In the genomic region with DNA sequence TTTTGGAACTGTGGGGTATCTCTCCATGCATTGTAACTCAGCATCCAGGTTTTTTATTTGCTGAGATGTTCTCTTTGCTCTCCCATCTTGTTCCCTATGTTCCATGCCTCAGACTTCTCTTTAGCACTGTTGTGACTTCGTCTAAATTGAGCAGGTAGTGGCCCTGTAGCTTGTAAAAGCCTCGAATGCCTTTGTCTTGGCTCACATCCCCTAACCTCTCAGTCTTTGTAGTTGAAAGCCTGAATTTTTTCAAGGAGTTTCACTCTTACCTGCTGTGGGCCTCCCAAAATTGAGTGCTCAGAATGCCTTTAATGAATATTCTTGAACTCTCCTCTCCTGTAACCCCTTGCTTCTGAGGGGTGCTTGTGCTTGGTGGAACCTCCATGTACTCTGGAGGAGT, we compare ENCODE assay signal across 35 cellular contexts.
"Had no signal": no experiment of that assay in that cellular context is flagged by ENCODE, and none has a peak within 500 bp of the region (broad histone marks: within the 10 kb centered on the region; RNA-seq: fewer than 3 reads in every experiment).

No MANE protein-coding gene starts in this region.

- ATAC-seq: activated CD8-positive, alpha-beta T cell treated with anti-CD3 and anti-CD28 coated beads for 36 hours; activated T-cell treated with anti-CD3 and anti-CD28 coated beads, Interleukin-2, amount 50 U/mL, for 72 hours; activated T-helper 17 cell treated with anti-CD3 and anti-CD28 coated beads, Interleukin-2, amount 50 U/mL, for 72 hours had no signal

- DNase-seq: activated CD4-positive, alpha-beta T cell treated with anti-CD3 and anti-CD28 coated beads for 1 hour; activated CD4-positive, alpha-beta T cell treated with anti-CD3 and anti-CD28 coated beads for 48 hours; activated CD4-positive, alpha-beta T cell treated with anti-CD3 and anti-CD28 coated beads, Interleukin-2, amount 50 U/mL, for 4 hours; activated CD4-positive, CD25-positive, alpha-beta regulatory T cell; activated CD8-positive, alpha-beta T cell treated with anti-CD3 and anti-CD28 coated beads for 36 hours; activated effector memory CD4-positive, alpha-beta T cell treated with anti-CD3 and anti-CD28 coated beads, Interleukin-2, amount 50 U/mL, for 16 hours; activated naive CD4-positive, alpha-beta T cell; activated naive CD4-positive, alpha-beta T cell treated with anti-CD3 and anti-CD28 coated beads, Interleukin-2, amount 50 U/mL, for 16 hours; activated naive CD8-positive, alpha-beta T cell treated with anti-CD3 and anti-CD28 coated beads for 36 hours; activated T-cell treated with anti-CD3 and anti-CD28 coated beads, Interleukin-2, amount 50 U/mL, for 1 hour; activated T-cell treated with anti-CD3 and anti-CD28 coated beads, Interleukin-2, amount 50 U/mL, for 72 hours; amniotic stem cell; aorta; Kasumi-1; KG1; MG63; NCI-H1048; NCI-H1105 treated with DMSO at 0.1 percent for 48 hours; NCI-H1436; NCI-H1694; NCI-H2029; NCI-H345; NCI-H510A; NCI-H526; NCI-H748 treated with DMSO at 0.1 percent for 48 hours; NK-92 treated with Interleukin-12 subunit alpha and Interleukin-12 subunit beta, amount 100 ng/mL, for 24 hours; Right ventricle myocardium superior; SW 1271; T-helper 1 cell; T-helper 2 cell; T-helper 9 cell had no signal

- H3K36me3 ChIP-seq: cardiac muscle cell, MG63 had no signal

- H3K4me3 ChIP-seq: cardiac muscle cell, MG63 had no signal

- H3K27me3 ChIP-seq: cardiac muscle cell, MG63 had no signal

- H3K27ac ChIP-seq: cardiac muscle cell, VCaP had no signal

- H3K9me3 ChIP-seq: MG63 had no signal

- H3K36me3 Mint-ChIP-seq: activated naive CD8-positive, alpha-beta T cell treated with anti-CD3 and anti-CD28 coated beads for 36 hours had no signal

- H3K27me3 Mint-ChIP-seq: activated CD8-positive, alpha-beta T cell treated with anti-CD3 and anti-CD28 coated beads for 36 hours; activated naive CD8-positive, alpha-beta T cell treated with anti-CD3 and anti-CD28 coated beads for 36 hours; activated T-helper 17 cell treated with anti-CD3 and anti-CD28 coated beads, Interleukin-2, amount 50 U/mL, for 72 hours; central memory CD8-positive, alpha-beta T cell had no signal

- H3K4me3 Mint-ChIP-seq: activated CD8-positive, alpha-beta T cell treated with anti-CD3 and anti-CD28 coated beads for 36 hours; activated naive CD8-positive, alpha-beta T cell treated with anti-CD3 and anti-CD28 coated beads for 36 hours; activated T-cell treated with anti-CD3 and anti-CD28 coated beads, Interleukin-2, amount 50 U/mL, for 72 hours; activated T-helper 17 cell treated with anti-CD3 and anti-CD28 coated beads, Interleukin-2, amount 50 U/mL, for 72 hours; central memory CD8-positive, alpha-beta T cell had no signal

- H3K4me1 Mint-ChIP-seq: activated naive CD8-positive, alpha-beta T cell treated with anti-CD3 and anti-CD28 coated beads for 36 hours; activated T-helper 17 cell treated with anti-CD3 and anti-CD28 coated beads, Interleukin-2, amount 50 U/mL, for 72 hours; central memory CD8-positive, alpha-beta T cell had no signal

- H3K27ac Mint-ChIP-seq: activated CD8-positive, alpha-beta T cell treated with anti-CD3 and anti-CD28 coated beads for 36 hours; activated naive CD8-positive, alpha-beta T cell treated with anti-CD3 and anti-CD28 coated beads for 36 hours; activated T-cell treated with anti-CD3 and anti-CD28 coated beads, Interleukin-2, amount 50 U/mL, for 72 hours; activated T-helper 17 cell treated with anti-CD3 and anti-CD28 coated beads, Interleukin-2, amount 50 U/mL, for 72 hours had no signal
